21 cellular contexts compared by ENCODE assay signal in the genomic region with DNA sequence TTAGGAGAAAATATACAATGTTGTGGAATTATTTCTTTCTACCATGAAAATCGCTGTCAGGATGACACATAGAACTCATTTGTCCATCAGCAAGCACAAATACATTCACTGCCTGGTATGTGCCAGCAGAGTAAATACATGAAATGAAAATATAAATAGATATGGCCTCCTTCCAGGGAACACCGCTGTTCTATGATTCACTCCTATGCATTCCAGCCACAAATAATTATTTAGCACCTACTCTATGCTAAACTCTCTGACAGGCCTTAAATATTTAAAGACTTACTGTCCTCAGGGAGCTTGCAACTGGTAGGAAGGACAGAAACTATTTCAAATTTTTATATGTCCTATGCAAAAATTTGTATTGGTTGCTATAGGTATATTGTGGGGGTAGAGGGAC.
"Had no signal": no experiment of that assay in that cellular context is flagged by ENCODE, and none has a peak within 500 bp of the region (broad histone marks: within the 10 kb centered on the region; RNA-seq: fewer than 3 reads in every experiment).

No MANE protein-coding gene starts in this region.

- H3K27ac ChIP-seq: foreskin keratinocyte, hepatocyte, parathyroid adenoma, prostate gland, right lobe of liver, spleen, tibial artery, upper lobe of left lung, uterus had no signal

- H3K36me3 Mint-ChIP-seq: naive thymus-derived CD4-positive, alpha-beta T cell; stimulated activated memory B cell treated with anti-CD40 and anti-IgM and Interleukin-4, amounts not matched to agents 10 μg/mL and 1 μg/mL and 100 μg/mL, for 72 hours had no signal

- H3K27ac Mint-ChIP-seq: endodermal cell; naive thymus-derived CD4-positive, alpha-beta T cell; nephron progenitor cell; stimulated activated memory B cell treated with anti-CD40 and anti-IgM and Interleukin-4, amounts not matched to agents 10 μg/mL and 1 μg/mL and 100 μg/mL, for 72 hours; stimulated activated naive CD8-positive, alpha-beta T cell treated with anti-CD3 and anti-CD28 coated beads, Interleukin-15, Interleukin-2, amounts not matched to agents 100 ng/mL and 50 ng/mL, for 24 hours had no signal

- H3K9me3 ChIP-seq: prostate gland, right lobe of liver, tibial artery, upper lobe of left lung, uterus had no signal

- ATAC-seq: foreskin keratinocyte; left colon; naive thymus-derived CD4-positive, alpha-beta T cell; right lobe of liver; stimulated activated memory B cell treated with anti-CD40 and anti-IgM and Interleukin-4, amounts not matched to agents 10 μg/mL and 1 μg/mL and 100 μg/mL, for 72 hours had no signal

- H3K4me2 ChIP-seq: hepatocyte had no signal

- H3K4me3 Mint-ChIP-seq: endodermal cell; naive thymus-derived CD4-positive, alpha-beta T cell; nephron progenitor cell; stimulated activated memory B cell treated with anti-CD40 and anti-IgM and Interleukin-4, amounts not matched to agents 10 μg/mL and 1 μg/mL and 100 μg/mL, for 72 hours; stimulated activated naive CD8-positive, alpha-beta T cell treated with anti-CD3 and anti-CD28 coated beads, Interleukin-15, Interleukin-2, amounts not matched to agents 100 ng/mL and 50 ng/mL, for 24 hours had no signal

- H3K27me3 Mint-ChIP-seq: naive thymus-derived CD4-positive, alpha-beta T cell; stimulated activated memory B cell treated with anti-CD40 and anti-IgM and Interleukin-4, amounts not matched to agents 10 μg/mL and 1 μg/mL and 100 μg/mL, for 72 hours; stimulated activated naive CD8-positive, alpha-beta T cell treated with anti-CD3 and anti-CD28 coated beads, Interleukin-15, Interleukin-2, amounts not matched to agents 100 ng/mL and 50 ng/mL, for 24 hours had no signal

- H3K27me3 ChIP-seq: foreskin keratinocyte, hepatocyte, right lobe of liver, spleen, tibial artery, upper lobe of left lung, uterus had no signal

- H3K36me3 ChIP-seq: prostate gland, right lobe of liver, spleen, tibial artery, upper lobe of left lung, uterus had no signal

- H3K4me3 ChIP-seq: hepatocyte, prostate gland, right lobe of liver, spleen, tibial artery, upper lobe of left lung, uterus had no signal

- H3K4me1 ChIP-seq: foreskin keratinocyte, parathyroid adenoma, prostate gland, right lobe of liver, spleen, tibial artery, upper lobe of left lung, uterus had no signal

- H3K4me1 Mint-ChIP-seq: endodermal cell; naive thymus-derived CD4-positive, alpha-beta T cell; nephron progenitor cell; stimulated activated memory B cell treated with anti-CD40 and anti-IgM and Interleukin-4, amounts not matched to agents 10 μg/mL and 1 μg/mL and 100 μg/mL, for 72 hours had no signal

- H3K9me3 Mint-ChIP-seq: endodermal cell, nephron progenitor cell had no signal

- H2AFZ ChIP-seq: hepatocyte, parathyroid adenoma had no signal

- H3K79me2 ChIP-seq: hepatocyte, parathyroid adenoma had no signal

- DNase-seq: effector CD4-positive, alpha-beta T cell; endodermal cell; erythroblast; left colon; naive thymus-derived CD4-positive, alpha-beta T cell; nephron progenitor cell; retina; right lobe of liver; spleen; stimulated activated CD4-positive, alpha-beta T cell treated with anti-CD3 and anti-CD28 coated beads, Interleukin-15, amount 100 ng/mL, for 24 hours; stimulated activated CD4-positive, alpha-beta T cell treated with anti-CD3 and anti-CD28 coated beads, Interleukin-1b, Interleukin-23, amount 100 ng/mL, for 48 hours; stimulated activated CD4-positive, alpha-beta T cell treated with anti-CD3 and anti-CD28 coated beads, Interleukin-4, amount 100 ng/mL, for 24 hours; tibial artery; upper lobe of left lung; uterus had no signal

- H3K9ac ChIP-seq: parathyroid adenoma had no signal
